Comparison of ENCODE assay signal across 1 cellular context in genomic region chr15:94237903-94238302, GRCh38.
TF ChIP-seq lines count a peak whose summit lies in the region.

No MANE protein-coding gene starts in this region.

TF ChIP-seq in HepG2, 621 proteins besides CTCF, POLR2A, EP300 and RAD21:
- no peak for TF ChIP-seq KDM5A (IDR thresholded peaks at IDR 0.05; ENCODE audit: borderline replicate concordance, low read length)
- TF ChIP-seq ERF (CRISPR knock-in tag; IDR thresholded peaks at IDR 0.05): no peak
- no peak for TF ChIP-seq TBX3 (IDR thresholded peaks at IDR 0.05; ENCODE audit: borderline replicate concordance)
- TF ChIP-seq ATM (IDR thresholded peaks at IDR 0.05; ENCODE audit: borderline replicate concordance): no peak
